Comparison of ENCODE assay signal across 9 cellular contexts in genomic region chr12:54370218-54370730, GRCh38. TPM values are rescaled to one million over a fixed set of nuclear protein-coding genes. Genes with fewer than 3 reads are reported as not detected.
DNase-seq lines count a peak whose midpoint lies in the region; ATAC-seq, FAIRE-seq and TF ChIP-seq lines count a peak whose summit lies in the region.
"Had no signal": no experiment of that assay in that cellular context is flagged by ENCODE, and none has a peak within 500 bp of the region (broad histone marks: within the 10 kb centered on the region; RNA-seq: fewer than 3 reads in every experiment).

No MANE protein-coding gene starts in this region.

- no peaks in the 10 kb centered on the region for H3K9me3 ChIP-seq in A549
- H3K9me3 ChIP-seq in SJSA1 (replicated peaks) = no peaks in the 10 kb centered on the region
- no peaks in the 10 kb centered on the region for H3K9me3 ChIP-seq in transverse colon

- peak overlapping the region; percentile 50 to 88 for H3K27ac ChIP-seq in A549
- no peak overlapping the region for H3K27ac ChIP-seq in SJSA1
- peak overlapping the region; percentile 39 to 63 (median 53) for H3K27ac ChIP-seq in transverse colon

- CTCF ChIA-PET in A549 (lab: Yijun Ruan, JAX) = interaction anchor here (0.7 to 3.5 kb wide), 43 partner anchors 9 to 365 kb away, joined by 3 to 146 read pairs (median 5); partner anchors contain the start of gene COPZ1

- 13% methylated on average over 25 of the region's 39 CpGs for WGBS in A549 (ENCODE audit: missing lambda C conversion rate)
- 13 to 27% methylated on average over 3 to 39 of the region's 39 CpGs for WGBS in transverse colon (ENCODE audit: low coverage in 1 of 2), 2 donors

- TF ChIP-seq RAD21 in A549 (conservative IDR thresholded peaks at IDR 0.05 in 1 of 2, IDR thresholded peaks at IDR 0.05 in 1 of 2) = peak; percentile 56 to 71

- peak overlapping the region; percentile 47 for H3K4me3 ChIP-seq in A549
- H3K4me3 ChIP-seq in SJSA1 = peak overlapping the region; percentile 26
- H3K4me3 ChIP-seq in transverse colon = peak overlapping the region; percentile 13 to 49 (median 24)

- no peak for FAIRE-seq in A549 (lab: Jason Lieb, UNC)
- FAIRE-seq: GM18507 had no signal

- H3K27me3 ChIP-seq in SJSA1 (replicated peaks) = no peaks in the 10 kb centered on the region
- H3K27me3 ChIP-seq in transverse colon = no peaks in the 10 kb centered on the region

- peak; percentile 77 to 89 for ATAC-seq in A549
- ATAC-seq in GM18505 (IDR thresholded peaks at IDR 0.05; ENCODE audit: unreplicated experiment) = peak; percentile 44
- ATAC-seq in GM19035 (IDR thresholded peaks at IDR 0.05; ENCODE audit: unreplicated experiment) = no peak
- ATAC-seq in HG02938 (IDR thresholded peaks at IDR 0.05; ENCODE audit: unreplicated experiment) = no peak

- TF ChIP-seq POLR2A in A549 (IDR thresholded peaks at IDR 0.05; ENCODE audit: low read length) (no peak), GM18505 (IDR thresholded peaks at IDR 0.05; ENCODE audit: borderline replicate concordance, extremely low read depth, insufficient read depth, insufficient read length) (no peak), erythroblast (IDR thresholded peaks at IDR 0.05; ENCODE audit: low read length) (no peak), transverse colon (IDR thresholded peaks at IDR 0.05) (no peak)

- H3K36me3 ChIP-seq in SJSA1 (no peaks in the 10 kb centered on the region), transverse colon (no peaks in the 10 kb centered on the region)

- in situ Hi-C loops in transverse colon (cut with MboI; ENCODE audit: low pct_ligation_motif_present in 1 of 4, low pct_unique_long_range_greater_than_20kb in 1 of 4, low sequenced_read_pairs in 3 of 4) = no loop called here

- H3K4me1 ChIP-seq in A549 = peaks cover 65% of the 10 kb centered on the region
- H3K4me1 ChIP-seq in SJSA1 (replicated peaks) = peaks cover 31% of the 10 kb centered on the region
- peaks cover 0 to 58% (median 26%) of the 10 kb centered on the region in 4 donors for H3K4me1 ChIP-seq in transverse colon

- DNase-seq in A549 (ENCODE audit: low read depth in 1 of 2, low spot score in 1 of 2) = peak; percentile 90 to 92
- peak; percentile 70 to 89 for DNase-seq in SJSA1 (ENCODE audit: low read depth in 1 of 2, low spot score in 2 of 2)
- DNase-seq in erythroblast (lab: John Stamatoyannopoulos, UW) = peak; percentile 71 to 81
- peak; percentile 95 for DNase-seq in mesenteric fat pad (ENCODE audit: low spot score)
- peak; percentile 79 for DNase-seq in transverse colon

- POLR2A ChIA-PET in A549 (lab: Yijun Ruan, JAX) = interaction anchor here (0.7 to 1.1 kb wide), 3 partner anchors 9 to 11 kb away, joined by 3 to 10 read pairs (median 3); no protein-coding TSS in a partner anchor

- H3K4me2 ChIP-seq in A549 = peak overlapping the region; percentile 93

- peak; percentile 81 for TF ChIP-seq CTCF in A549 (IDR thresholded peaks at IDR 0.05)
- peak; percentile 87 to 93 (median 92) for TF ChIP-seq CTCF in transverse colon (IDR thresholded peaks at IDR 0.05)

- intact Hi-C loops in transverse colon (cut with DNase I; ENCODE audit: low total_unique reads) = no loop called here

- TF ChIP-seq EP300 in A549 (IDR thresholded peaks at IDR 0.05) (no peak), transverse colon (IDR thresholded peaks at IDR 0.05; ENCODE audit: low read depth) (no peak)

TF ChIP-seq in A549, 52 proteins besides CTCF, POLR2A, EP300 and RAD21:
- TF ChIP-seq MYC (IDR thresholded peaks at IDR 0.05; ENCODE audit: borderline replicate concordance, low read length) (peak; percentile 70; the same call in 1 of the 2 replicates), SMC3 (IDR thresholded peaks at IDR 0.05) (peak; percentile 84), EHF (CRISPR knock-in tag; IDR thresholded peaks at IDR 0.05) (no peak), E2F6 (IDR thresholded peaks at IDR 0.05; ENCODE audit: borderline replicate concordance, low read depth) (peak; percentile 83; the same call in 1 of the 2 replicates), MAX (IDR thresholded peaks at IDR 0.05) (peak; percentile 90), MAZ (IDR thresholded peaks at IDR 0.05; ENCODE audit: borderline replicate concordance, low read depth, low read length) (0 out of 2 replicates have a peak, but pooled peaks have one; percentile 54)
- TF ChIP-seq, protein P1, sequence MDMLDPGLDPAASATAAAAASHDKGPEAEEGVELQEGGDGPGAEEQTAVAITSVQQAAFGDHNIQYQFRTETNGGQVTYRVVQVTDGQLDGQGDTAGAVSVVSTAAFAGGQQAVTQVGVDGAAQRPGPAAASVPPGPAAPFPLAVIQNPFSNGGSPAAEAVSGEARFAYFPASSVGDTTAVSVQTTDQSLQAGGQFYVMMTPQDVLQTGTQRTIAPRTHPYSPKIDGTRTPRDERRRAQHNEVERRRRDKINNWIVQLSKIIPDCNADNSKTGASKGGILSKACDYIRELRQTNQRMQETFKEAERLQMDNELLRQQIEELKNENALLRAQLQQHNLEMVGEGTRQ (IDR thresholded peaks at IDR 0.05) = no peak

RNA-seq across cellular contexts. Expression of gene GPR84, which starts 6.0 kb away (rescaled TPM):
- polyA plus RNA-seq in A549 (2011; rRNA removed) = not detected in 2 replicates
- 0.04 TPM in 1 of 2 replicates, not detected in the other for polyA plus RNA-seq in A549 (2012; cell fraction: cytosol; rRNA removed)
- polyA plus RNA-seq in A549 (2012; cell fraction: nucleus; rRNA removed) = 0.15 and 0.18 TPM in 2 replicates
- 0.04 TPM in 1 of 3 replicates, not detected in the others for polyA plus RNA-seq in A549 (2017; fragmentation: RNase III; extraction: RNeasy Plus Mini Kit Qiagen cat#74134 plus additional on column Dnase treatment)
- polyA minus RNA-seq in A549 (2011; rRNA and poly(A)+ RNA removed) = not detected in 2 replicates
- not detected in 2 replicates for total RNA-seq in SJSA1 (2014; rRNA removed; shearing (Covaris generic))
- total RNA-seq in mesenteric fat pad = 2.3 TPM
- not detected for total RNA-seq in transverse colon

RNA-seq across cellular contexts. Expression of gene ZNF385A, which starts 14.3 kb away (rescaled TPM):
- polyA plus RNA-seq in A549 (2011; rRNA removed) (1.8 and 3.0 TPM in 2 replicates), A549 (2017; fragmentation: RNase III; extraction: RNeasy Plus Mini Kit Qiagen cat#74134 plus additional on column Dnase treatment) (10.0 to 14.9 TPM (median 14.1 TPM) in 3 replicates)
- 3.6 and 5.9 TPM in 2 replicates for polyA plus RNA-seq in A549 (2012; cell fraction: cytosol; rRNA removed)
- polyA plus RNA-seq in A549 (2012; cell fraction: nucleus; rRNA removed) = 3.9 and 4.4 TPM in 2 replicates
- 9.2 and 9.4 TPM in 2 replicates for polyA minus RNA-seq in A549 (2011; rRNA and poly(A)+ RNA removed)
- total RNA-seq in SJSA1 (2014; rRNA removed; shearing (Covaris generic)) = 0.31 and 0.42 TPM in 2 replicates
- total RNA-seq in mesenteric fat pad (31.9 TPM), transverse colon (10 to 100 TPM in 1 of 4 donors, 1 to 10 TPM in 3; 1.9 to 17.5 (median 5.7) TPM)

RNA-seq across cellular contexts. Expression of gene COPZ1, which starts 45.3 kb away (rescaled TPM):
- polyA plus RNA-seq in A549 (2011; rRNA removed) = 590 and 613 TPM in 2 replicates
- polyA plus RNA-seq in A549 (2012; cell fraction: cytosol; rRNA removed) = 171 and 206 TPM in 2 replicates
- 62.3 and 114 TPM in 2 replicates for polyA plus RNA-seq in A549 (2012; cell fraction: nucleus; rRNA removed)
- polyA plus RNA-seq in A549 (2017; fragmentation: RNase III; extraction: RNeasy Plus Mini Kit Qiagen cat#74134 plus additional on column Dnase treatment) = 300 to 339 TPM (median 304 TPM) in 3 replicates
- 178 and 220 TPM in 2 replicates for polyA minus RNA-seq in A549 (2011; rRNA and poly(A)+ RNA removed)
- 106 and 191 TPM in 2 replicates for total RNA-seq in SJSA1 (2014; rRNA removed; shearing (Covaris generic))
- 93.8 TPM for total RNA-seq in mesenteric fat pad
- total RNA-seq in transverse colon = 10 to 100 TPM; 25.8 to 79.6 (median 63.6) TPM

RNA-seq across cellular contexts. Expression of gene ITGA5, which starts 48.8 kb away (rescaled TPM):
- 31.7 and 36.1 TPM in 2 replicates for polyA plus RNA-seq in A549 (2011; rRNA removed)
- polyA plus RNA-seq in A549 (2012; cell fraction: cytosol; rRNA removed) = 16.5 and 22.7 TPM in 2 replicates
- polyA plus RNA-seq in A549 (2012; cell fraction: nucleus; rRNA removed) = 49.4 and 51.0 TPM in 2 replicates
- 21.5 to 30.0 TPM (median 27.2 TPM) in 3 replicates for polyA plus RNA-seq in A549 (2017; fragmentation: RNase III; extraction: RNeasy Plus Mini Kit Qiagen cat#74134 plus additional on column Dnase treatment)
- 57.4 and 67.8 TPM in 2 replicates for polyA minus RNA-seq in A549 (2011; rRNA and poly(A)+ RNA removed)
- 78.9 and 99.4 TPM in 2 replicates for total RNA-seq in SJSA1 (2014; rRNA removed; shearing (Covaris generic))
- 125 TPM for total RNA-seq in mesenteric fat pad
- 100 to 1,000 TPM in 1 of 4 donors, 10 to 100 TPM in 3; 37.7 to 217 (median 73.0) TPM for total RNA-seq in transverse colon

Comparison
In these comparisons a context has a peak if more than half of its experiments do, and no peak if none do; other contexts are left out.
1. ATAC-seq: peak in A549 (2 of 2) and GM18505 (single experiment); none in GM19035 (single experiment) and HG02938 (single experiment).
2. Peak in every context shown above with its lines, with median percentiles within 50 percentile points of each other: DNase-seq and H3K4me3 ChIP-seq.